ENCODE assay signal across 16 cellular contexts in the genomic region with DNA sequence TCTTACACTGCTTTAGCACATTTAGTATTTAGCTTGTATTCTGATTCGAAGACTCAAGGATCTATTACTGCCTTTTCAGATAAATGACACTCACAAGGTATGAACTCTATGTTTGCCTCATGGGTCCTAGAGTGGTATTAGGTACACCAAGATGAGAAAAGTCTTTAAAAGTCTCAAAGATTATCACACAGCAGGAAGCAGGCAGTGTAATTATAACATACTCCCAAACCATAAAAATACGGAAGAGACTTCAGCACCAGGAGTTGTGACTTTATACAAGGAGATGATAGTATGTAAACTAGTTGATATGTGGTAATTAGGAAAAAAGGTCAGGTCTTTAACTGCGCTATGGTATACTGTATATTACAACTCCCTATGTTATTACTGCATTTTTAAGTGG. TPM values are rescaled to one million over a fixed set of nuclear protein-coding genes. Genes with fewer than 3 reads are reported as not detected.
DNase-seq lines count a peak whose midpoint lies in the region; ATAC-seq, FAIRE-seq and TF ChIP-seq lines count a peak whose summit lies in the region.
"Had no signal": no experiment of that assay in that cellular context is flagged by ENCODE, and none has a peak within 500 bp of the region (broad histone marks: within the 10 kb centered on the region; RNA-seq: fewer than 3 reads in every experiment).

No MANE protein-coding gene starts in this region.

- no peak for ATAC-seq in K562
- ATAC-seq: HCT116 had no signal

- TF ChIP-seq EP300 in K562 (IDR thresholded peaks at IDR 0.05; ENCODE audit: low read length) = no peak

- intact Hi-C loops in K562 (cut with micrococcal nuclease) = no loop called here

- no peaks in the 10 kb centered on the region for H4K20me1 ChIP-seq in K562 (replicated peaks; ENCODE audit: control insufficient read depth, insufficient read depth, low read length)

- peak overlapping the region; percentile 73 for H3K27ac Mint-ChIP-seq in activated naive CD4-positive, alpha-beta T cell treated with anti-CD3 and anti-CD28 coated beads, Interleukin-2, amount 50 U/mL, for 24 hours

- H3K27me3 ChIP-seq in K562 (ENCODE audit: control insufficient read depth in 2 of 2, insufficient read depth in 2 of 2, low read length in 2 of 2) = no peaks in the 10 kb centered on the region

- no peaks in the 10 kb centered on the region for H3K9me3 Mint-ChIP-seq in activated naive CD4-positive, alpha-beta T cell treated with anti-CD3 and anti-CD28 coated beads, Interleukin-2, amount 50 U/mL, for 24 hours

- no peaks in the 10 kb centered on the region for H3K36me3 ChIP-seq in K562 (ENCODE audit: control insufficient read depth, insufficient read depth, low read length)

- peaks cover 16 to 45% of the 10 kb centered on the region in 2 experiments for H3K4me1 ChIP-seq in K562 (replicated peaks in 1 of 2; ENCODE audit: control insufficient read depth in 2 of 2, insufficient read depth in 2 of 2, low read length in 2 of 2)
- H3K4me1 ChIP-seq: parathyroid adenoma had no signal

- POLR2A ChIA-PET in K562 (lab: Yijun Ruan, JAX) = interaction anchor here (4.8 kb wide), 1 partner anchor 9 kb away, joined by 37 read pairs; no protein-coding TSS in a partner anchor

- in situ Hi-C loops in K562 (cut with MboI) = no loop called here
- in situ Hi-C loops in ACHN (cut with HindIII; ENCODE audit: low pct_ligation_motif_present, low pct_unique_long_range_greater_than_20kb, low sequenced_read_pairs) = no loop called here

- CTCF ChIA-PET in K562 (lab: Yijun Ruan, JAX; ENCODE audit: low intra/inter-chr PET ratio) = no interaction called here

- H2AFZ ChIP-seq in K562 (ENCODE audit: low read depth, low read length) = 0 out of 2 replicates have a peak overlapping the region, but pooled peaks have one; percentile 1
- H2AFZ ChIP-seq: parathyroid adenoma had no signal

- FAIRE-seq in K562 (lab: Jason Lieb, UNC) = no peak
- FAIRE-seq: kidney had no signal

- peaks cover 78% of the 10 kb centered on the region for H3K4me1 Mint-ChIP-seq in activated naive CD4-positive, alpha-beta T cell treated with anti-CD3 and anti-CD28 coated beads, Interleukin-2, amount 50 U/mL, for 24 hours

- peak overlapping the region; percentile 42 for H3K4me3 Mint-ChIP-seq in activated naive CD4-positive, alpha-beta T cell treated with anti-CD3 and anti-CD28 coated beads, Interleukin-2, amount 50 U/mL, for 24 hours

- DNase-seq in activated naive CD4-positive, alpha-beta T cell treated with anti-CD3 and anti-CD28 coated beads, Interleukin-2, amount 50 U/mL, for 16 hours = no peak
- peak; percentile 56 for DNase-seq in NAMALWA (ENCODE audit: low spot score)
- no peak for DNase-seq in K562 (ENCODE audit: extremely low read depth in 1 of 4, low spot score in 3 of 4)
- DNase-seq in substantia nigra (lab: John Stamatoyannopoulos, UW) = no peak
- no peak for DNase-seq in NCI-H345 (lab: John Stamatoyannopoulos, UW)
- DNase-seq in ACHN = no peak
- DNase-seq in SIG-M5 (lab: John Stamatoyannopoulos, UW) = no peak
- DNase-seq: amygdala, kidney, NCI-H2029, NCI-H82, T1000 had no signal

- no TSS peak for BruUV-seq in K562 (replicated peaks; lab: Mats Ljungman, UMichigan)

- H3K4me2 ChIP-seq in K562 (ENCODE audit: insufficient read depth, low read length) = no peak overlapping the region

- WGBS in K562 (ENCODE audit: insufficient coverage, low coverage, missing lambda C conversion rate) = 84% methylated on average over 3 of the region's 3 CpGs

- H3K79me2 ChIP-seq in K562 (ENCODE audit: control insufficient read depth, insufficient read depth, low read length) = peaks cover 3% of the 10 kb centered on the region; the same call in 1 of the 3 replicates
- H3K79me2 ChIP-seq: parathyroid adenoma had no signal

- no peaks in the 10 kb centered on the region for H3K36me3 Mint-ChIP-seq in activated naive CD4-positive, alpha-beta T cell treated with anti-CD3 and anti-CD28 coated beads, Interleukin-2, amount 50 U/mL, for 24 hours

- TF ChIP-seq POLR2A in K562 (conservative IDR thresholded peaks at IDR 0.05) = no peak

- TF ChIP-seq CTCF in K562 (IDR thresholded peaks at IDR 0.05 in 2 of 3, conservative IDR thresholded peaks at IDR 0.05 in 1 of 3; ENCODE audit: insufficient read depth in 2 of 3, low read depth in 1 of 3, low read length in 3 of 3) = no peak

- peak overlapping the region in 1 of 2 experiments; percentile 1; a peak in 1 of 4 replicates for H3K9ac ChIP-seq in K562 (ENCODE audit: insufficient read depth in 1 of 2, low read depth in 2 of 2, low read length in 2 of 2)
- H3K9ac ChIP-seq: parathyroid adenoma had no signal

- peaks cover 6% of the 10 kb centered on the region for H3K9me3 ChIP-seq in K562 (replicated peaks; ENCODE audit: control insufficient read depth, insufficient read depth, low read depth, low read length)

- H3K27me3 Mint-ChIP-seq in activated naive CD4-positive, alpha-beta T cell treated with anti-CD3 and anti-CD28 coated beads, Interleukin-2, amount 50 U/mL, for 24 hours = no peaks in the 10 kb centered on the region

- H3K4me3 ChIP-seq in K562 = no peak overlapping the region
- H3K4me3 ChIP-seq: coronary artery had no signal

- H3K9me1 ChIP-seq in K562 (ENCODE audit: control insufficient read depth, insufficient read depth, low read length) = no peaks in the 10 kb centered on the region

- H3K27ac ChIP-seq in K562 (ENCODE audit: extremely low read depth, low read depth, low read length) (no peak overlapping the region), substantia nigra (ENCODE audit: low read depth, low read length, poor library complexity, severe bottlenecking) (peak overlapping the region; percentile 28)
- H3K27ac ChIP-seq: parathyroid adenoma had no signal

- TF ChIP-seq RAD21 in K562 (CRISPR knock-in tag; conservative IDR thresholded peaks at IDR 0.05 in 1 of 2, IDR thresholded peaks at IDR 0.05 in 1 of 2) = no peak

TF ChIP-seq in K562, 482 proteins besides CTCF, POLR2A, EP300 and RAD21 (continues in another document):
- no peak for TF ChIP-seq KLF16 (IDR thresholded peaks at IDR 0.05)
- TF ChIP-seq ZFP36 (IDR thresholded peaks at IDR 0.05; ENCODE audit: low read depth, low read length, partially characterized antibody) = no peak
- no peak for TF ChIP-seq PHF20 (IDR thresholded peaks at IDR 0.05; ENCODE audit: partially characterized antibody)
- TF ChIP-seq, protein P1, sequence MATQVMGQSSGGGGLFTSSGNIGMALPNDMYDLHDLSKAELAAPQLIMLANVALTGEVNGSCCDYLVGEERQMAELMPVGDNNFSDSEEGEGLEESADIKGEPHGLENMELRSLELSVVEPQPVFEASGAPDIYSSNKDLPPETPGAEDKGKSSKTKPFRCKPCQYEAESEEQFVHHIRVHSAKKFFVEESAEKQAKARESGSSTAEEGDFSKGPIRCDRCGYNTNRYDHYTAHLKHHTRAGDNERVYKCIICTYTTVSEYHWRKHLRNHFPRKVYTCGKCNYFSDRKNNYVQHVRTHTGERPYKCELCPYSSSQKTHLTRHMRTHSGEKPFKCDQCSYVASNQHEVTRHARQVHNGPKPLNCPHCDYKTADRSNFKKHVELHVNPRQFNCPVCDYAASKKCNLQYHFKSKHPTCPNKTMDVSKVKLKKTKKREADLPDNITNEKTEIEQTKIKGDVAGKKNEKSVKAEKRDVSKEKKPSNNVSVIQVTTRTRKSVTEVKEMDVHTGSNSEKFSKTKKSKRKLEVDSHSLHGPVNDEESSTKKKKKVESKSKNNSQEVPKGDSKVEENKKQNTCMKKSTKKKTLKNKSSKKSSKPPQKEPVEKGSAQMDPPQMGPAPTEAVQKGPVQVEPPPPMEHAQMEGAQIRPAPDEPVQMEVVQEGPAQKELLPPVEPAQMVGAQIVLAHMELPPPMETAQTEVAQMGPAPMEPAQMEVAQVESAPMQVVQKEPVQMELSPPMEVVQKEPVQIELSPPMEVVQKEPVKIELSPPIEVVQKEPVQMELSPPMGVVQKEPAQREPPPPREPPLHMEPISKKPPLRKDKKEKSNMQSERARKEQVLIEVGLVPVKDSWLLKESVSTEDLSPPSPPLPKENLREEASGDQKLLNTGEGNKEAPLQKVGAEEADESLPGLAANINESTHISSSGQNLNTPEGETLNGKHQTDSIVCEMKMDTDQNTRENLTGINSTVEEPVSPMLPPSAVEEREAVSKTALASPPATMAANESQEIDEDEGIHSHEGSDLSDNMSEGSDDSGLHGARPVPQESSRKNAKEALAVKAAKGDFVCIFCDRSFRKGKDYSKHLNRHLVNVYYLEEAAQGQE (CRISPR knock-in tag; IDR thresholded peaks at IDR 0.05; ENCODE audit: low read depth) = no peak
- no peak for TF ChIP-seq DDX20 (tag; IDR thresholded peaks at IDR 0.05; ENCODE audit: low read depth)
- no peak for TF ChIP-seq MCM5 (IDR thresholded peaks at IDR 0.05; ENCODE audit: low read depth)

RNA-seq across cellular contexts. Expression of a gene that starts 11.2 kb away (rescaled TPM):
- total RNA-seq in K562 (2011; cell fraction: chromatin; rRNA removed; ENCODE audit: low replicate concordance) = 51.0 and 78.1 TPM in 2 replicates
- total RNA-seq in K562 (2011; cell fraction: nucleolus; rRNA removed) = 34.9 and 38.6 TPM in 2 replicates
- 48.1 and 85.4 TPM in 2 replicates for total RNA-seq in K562 (2011; cell fraction: nucleoplasm; rRNA removed)
- total RNA-seq in K562 (2014; rRNA removed) (45.3 and 48.0 TPM in 2 replicates), K562 (2014; rRNA removed; fragmentation: Illumina TruSeq; extraction: Trizol) (41.6 and 42.3 TPM in 2 replicates), K562 (2015; rRNA removed; fragmentation: Illumina TruSeq; extraction: Trizol) (37.3 and 39.4 TPM in 2 replicates), K562 (2021) (41.5 and 50.9 TPM in 2 replicates)
- polyA plus RNA-seq in K562 (2011; rRNA removed) (64.5 and 69.8 TPM in 2 replicates), K562 (2014; fragmentation: Illumina TruSeq; extraction: Trizol) (48.3 and 50.5 TPM in 2 replicates), K562 (2014; fragmentation: Nextera tagmentation; extraction: Ambion mirVana) (1 to 10 TPM; 7.8 to 9.1 TPM), K562 (2014; rRNA removed) (53.2 and 54.5 TPM in 2 replicates)
- 45.8 and 49.9 TPM in 2 replicates for polyA plus RNA-seq in K562 (2011; cell fraction: cytosol; rRNA removed)
- 27.5 and 28.0 TPM in 2 replicates for polyA plus RNA-seq in K562 (2011; cell fraction: nucleus; rRNA removed)
- 41.5 and 91.2 TPM in 2 replicates for polyA plus RNA-seq in K562 (2012)
- 59.8 and 70.7 TPM in 2 replicates for polyA minus RNA-seq in K562 (2011; rRNA and poly(A)+ RNA removed)
- polyA minus RNA-seq in K562 (2011; cell fraction: cytosol; rRNA and poly(A)+ RNA removed) = 34.8 and 46.1 TPM in 2 replicates
- polyA minus RNA-seq in K562 (2011; cell fraction: nucleus; rRNA and poly(A)+ RNA removed) = 19.0 and 26.1 TPM in 2 replicates
